ENCODE assay signal across 8 cellular contexts in genomic region chr11:119319702-119320592, GRCh38. TPM values are rescaled to one million over a fixed set of nuclear protein-coding genes. Genes with fewer than 3 reads are reported as not detected.
DNase-seq lines count a peak whose midpoint lies in the region; ATAC-seq and TF ChIP-seq lines count a peak whose summit lies in the region.

No MANE protein-coding gene starts in this region.

- H3K27me3 ChIP-seq in heart left ventricle = peaks cover 0 to 39% (median 0%) of the 10 kb centered on the region in 9 donors
- H3K27me3 ChIP-seq in dorsolateral prefrontal cortex = no peaks in the 10 kb centered on the region
- peaks cover 0 to 6% of the 10 kb centered on the region in 2 donors for H3K27me3 ChIP-seq in naive thymus-derived CD4-positive, alpha-beta T cell (ENCODE audit: control insufficient read depth in 2 of 2, insufficient read depth in 2 of 2, low read length in 2 of 2)
- H3K27me3 ChIP-seq in vagina = no peaks in the 10 kb centered on the region

- H3K9me3 Mint-ChIP-seq in naive thymus-derived CD4-positive, alpha-beta T cell = no peaks in the 10 kb centered on the region

- H3K36me3 ChIP-seq in heart left ventricle (peaks cover 0 to under 1% (median 0%) of the 10 kb centered on the region in 9 donors), vagina (no peaks in the 10 kb centered on the region)
- no peaks in the 10 kb centered on the region for H3K36me3 ChIP-seq in naive thymus-derived CD4-positive, alpha-beta T cell (ENCODE audit: control insufficient read depth in 2 of 3, insufficient read depth in 3 of 3, low read length in 3 of 3)

- ATAC-seq in heart left ventricle (peak in 3 of 4 donors; percentile 1 to 50 (median 2)), left ventricle myocardium superior (no peak), HG03280 (IDR thresholded peaks at IDR 0.05; ENCODE audit: unreplicated experiment) (no peak)
- no peak for ATAC-seq in naive thymus-derived CD4-positive, alpha-beta T cell

- H3K27ac ChIP-seq in heart left ventricle (peak overlapping the region; percentile 85 to 99 (median 92)), dorsolateral prefrontal cortex (peak overlapping the region; percentile 51 to 98 (median 94)), vagina (peak overlapping the region; percentile 88)
- peak overlapping the region; percentile 70 for H3K27ac ChIP-seq in naive thymus-derived CD4-positive, alpha-beta T cell (ENCODE audit: low read depth, low read length)

- H3K4me1 ChIP-seq in heart left ventricle = peaks cover 0 to 84% (median 59%) of the 10 kb centered on the region in 12 donors
- H3K4me1 ChIP-seq in naive thymus-derived CD4-positive, alpha-beta T cell (ENCODE audit: control insufficient read depth in 2 of 2, insufficient read depth in 2 of 2, low read length in 2 of 2) = peaks cover 10 to 18% of the 10 kb centered on the region in 2 donors
- peaks cover 62% of the 10 kb centered on the region for H3K4me1 ChIP-seq in vagina

- H3K4me3 ChIP-seq in heart left ventricle (peak overlapping the region in 11 of 12 donors; percentile 27 to 68 (median 58)), dorsolateral prefrontal cortex (peak overlapping the region in 58 of 59 donors; percentile 40 to 82 (median 63)), vagina (peak overlapping the region; percentile 41 to 48)
- no peak overlapping the region for H3K4me3 ChIP-seq in naive thymus-derived CD4-positive, alpha-beta T cell (ENCODE audit: low read length)

- H3K36me3 Mint-ChIP-seq in naive thymus-derived CD4-positive, alpha-beta T cell = no peaks in the 10 kb centered on the region

- DNase-seq in heart left ventricle (peak in 4 of 5 donors; percentile 62 to 69 (median 68)), left ventricle myocardium superior (no peak), dorsolateral prefrontal cortex (peak in 7 of 10 donors; percentile 68 to 83 (median 77)), vagina (ENCODE audit: extremely low spot score in 2 of 2) (no peak), HK-2 (ENCODE audit: unreplicated experiment) (no peak), NCI-H1694 (lab: John Stamatoyannopoulos, UW) (no peak)
- DNase-seq in naive thymus-derived CD4-positive, alpha-beta T cell = no peak

- peak overlapping the region; percentile 31 to 81 (median 70) for H3K4me3 Mint-ChIP-seq in naive thymus-derived CD4-positive, alpha-beta T cell

- intact Hi-C loops in heart left ventricle (cut with DNase I) (loop anchor here in 9 of 10 donors (5.0 to 10.0 kb wide), 6 partner anchors 113 to 218 kb away; partner anchors contain the start of genes CBL (in 6 of the 9), ABCG4 (in 1 of the 9) and DPAGT1 (in 1 of the 9)), left ventricle myocardium superior (cut with micrococcal nuclease) (no loop called here), dorsolateral prefrontal cortex (cut with DNase I) (loop anchor here (5.0 to 10.0 kb wide), 4 partner anchors 113 to 415 kb away; partner anchors contain the start of genes CBL (in 2 of the 2), DPAGT1 (in 2 of the 2) and C2CD2L (in 1 of the 2)), vagina (cut with DNase I) (loop anchor here (5.0 kb wide), 1 partner anchor 113 kb away; the partner anchor contains the start of gene CBL)
- intact Hi-C loops in naive thymus-derived CD4-positive, alpha-beta T cell (cut with micrococcal nuclease) = loop anchor here (2.0 to 5.0 kb wide), 4 partner anchors 35 to 303 kb away; partner anchors contain the start of genes HINFP (in 1 of the 2), NLRX1 (in 1 of the 2), RPS25 (in 1 of the 2) and TRAPPC4 (in 1 of the 2)

- TF ChIP-seq POLR2A in heart left ventricle (IDR thresholded peaks at IDR 0.05) (no peak), vagina (IDR thresholded peaks at IDR 0.05) (no peak)

- no peak for TF ChIP-seq CTCF in heart left ventricle (IDR thresholded peaks at IDR 0.05)
- TF ChIP-seq CTCF in dorsolateral prefrontal cortex (IDR thresholded peaks at IDR 0.05 in 54 of 56, conservative IDR thresholded peaks at IDR 0.05 in 2 of 56; ENCODE audit: low read depth in 1 of 56, partially characterized antibody in 56 of 56) = no peak
- TF ChIP-seq CTCF in vagina (IDR thresholded peaks at IDR 0.05) = no peak

- no peaks in the 10 kb centered on the region for H3K9me3 ChIP-seq in heart left ventricle
- no peaks in the 10 kb centered on the region for H3K9me3 ChIP-seq in naive thymus-derived CD4-positive, alpha-beta T cell (ENCODE audit: control insufficient read depth in 2 of 3, low read length in 3 of 3)
- H3K9me3 ChIP-seq in vagina = no peaks in the 10 kb centered on the region

- H3K4me1 Mint-ChIP-seq in naive thymus-derived CD4-positive, alpha-beta T cell = peaks cover 11 to 43% (median 34%) of the 10 kb centered on the region in 7 donors

- WGBS in heart left ventricle, 4 donors = 41 to 54% (median 49%) methylated on average over 23 to 24 of the region's 24 CpGs

- CTCF ChIA-PET in naive thymus-derived CD4-positive, alpha-beta T cell (lab: Charles Lee) = interaction anchor here (1.3 to 4.1 kb wide), 4 partner anchors 11 to 20 kb away, joined by 5 to 42 read pairs (median 11); no protein-coding TSS in a partner anchor

- peak overlapping the region in 7 of 9 donors; percentile 60 to 90 (median 78) for H3K27ac Mint-ChIP-seq in naive thymus-derived CD4-positive, alpha-beta T cell

- peaks cover 5 to 44% (median 18%) of the 10 kb centered on the region in 5 donors for H3K27me3 Mint-ChIP-seq in naive thymus-derived CD4-positive, alpha-beta T cell

- POLR2A ChIA-PET in naive thymus-derived CD4-positive, alpha-beta T cell (lab: Charles Lee) = interaction anchor here (0.6 to 2.2 kb wide), 4 partner anchors 14 to 217 kb away, joined by 3 to 19 read pairs (median 3); no protein-coding TSS in a partner anchor

RNA-seq across cellular contexts. Expression of gene MCAM, which starts 3.0 kb away (rescaled TPM):
- total RNA-seq in heart left ventricle (100 to 1,000 TPM in 6 of 9 donors, 10 to 100 TPM in 3; 46.7 to 380 (median 110) TPM), left ventricle myocardium superior (44.7 TPM), dorsolateral prefrontal cortex (100 to 1,000 TPM in 2 of 120 experiments, 10 to 100 TPM in 118; 17.4 to 120 (median 43.4) TPM), vagina (295 TPM)
- 100 to 1,000 TPM in 1 of 2 donors, 10 to 100 TPM in 1; 31.9 to 108 TPM for polyA plus RNA-seq in heart left ventricle
- total RNA-seq in naive thymus-derived CD4-positive, alpha-beta T cell = 1 to 10 TPM in 2 of 5 experiments, under 1 TPM in 3; 0.08 to 5.1 (median 0.73) TPM
- under 1 TPM in 1 of 2 donors, not detected in 1; 0.26 TPM for polyA plus RNA-seq in naive thymus-derived CD4-positive, alpha-beta T cell

RNA-seq across cellular contexts. Expression of gene RNF26, which starts 14.4 kb away (rescaled TPM):
- total RNA-seq in heart left ventricle = 10 to 100 TPM in 8 of 9 donors, 1 to 10 TPM in 1; 8.1 to 22.4 (median 11.8) TPM
- 10 to 100 TPM in 1 of 2 donors, 1 to 10 TPM in 1; 6.2 to 17.6 TPM for polyA plus RNA-seq in heart left ventricle
- 13.2 TPM for total RNA-seq in left ventricle myocardium superior
- 10 to 100 TPM; 15.9 to 31.2 (median 24.4) TPM for total RNA-seq in dorsolateral prefrontal cortex
- 10 to 100 TPM; 16.9 to 28.3 (median 18.9) TPM for total RNA-seq in naive thymus-derived CD4-positive, alpha-beta T cell
- 10 to 100 TPM; 50.3 to 59.1 TPM for polyA plus RNA-seq in naive thymus-derived CD4-positive, alpha-beta T cell
- total RNA-seq in vagina = 19.6 TPM

RNA-seq across cellular contexts. Expression of gene C1QTNF5, which starts 20.7 kb away (rescaled TPM):
- total RNA-seq in heart left ventricle (10 to 100 TPM; 12.9 to 47.1 (median 19.8) TPM), left ventricle myocardium superior (14.4 TPM), dorsolateral prefrontal cortex (10 to 100 TPM in 74 of 120 experiments, 1 to 10 TPM in 46; 5.1 to 23.2 (median 10.8) TPM), vagina (32.2 TPM)
- 10 to 100 TPM; 20.0 to 23.9 TPM for polyA plus RNA-seq in heart left ventricle
- not detected for total RNA-seq in naive thymus-derived CD4-positive, alpha-beta T cell
- polyA plus RNA-seq in naive thymus-derived CD4-positive, alpha-beta T cell = not detected

RNA-seq across cellular contexts. Expression of gene MFRP, which starts 26.6 kb away (rescaled TPM):
- total RNA-seq in heart left ventricle (not detected), left ventricle myocardium superior (not detected), dorsolateral prefrontal cortex (under 1 TPM in 1 of 120 experiments, not detected in 119; 0.32 TPM), vagina (not detected)
- under 1 TPM in 1 of 2 donors, not detected in 1; 0.04 TPM for polyA plus RNA-seq in heart left ventricle
- not detected for total RNA-seq in naive thymus-derived CD4-positive, alpha-beta T cell
- not detected for polyA plus RNA-seq in naive thymus-derived CD4-positive, alpha-beta T cell

Comparison
In these comparisons a context has a peak if more than half of its experiments do, and no peak if none do; other contexts are left out.
1. ATAC-seq: peak in heart left ventricle (3 of 4); none in left ventricle myocardium superior (single experiment), naive thymus-derived CD4-positive, alpha-beta T cell (single experiment) and HG03280 (single experiment).
2. DNase-seq: peak in heart left ventricle (4 of 5) and dorsolateral prefrontal cortex (7 of 10); none in left ventricle myocardium superior (single experiment), naive thymus-derived CD4-positive, alpha-beta T cell (0 of 9), vagina (0 of 2), HK-2 (single experiment) and NCI-H1694 (single experiment).
3. RNA of gene C1QTNF5, which starts 20.7 kb away (total RNA-seq): 32.2 TPM in vagina (single experiment), 12.9 to 47.1 TPM in heart left ventricle, 14.4 TPM in left ventricle myocardium superior (single experiment) and 5.1 to 23.2 TPM in dorsolateral prefrontal cortex; not detected in naive thymus-derived CD4-positive, alpha-beta T cell; every median in the first group is over 4 times any median in the second.
4. Peak in every context shown above with its lines, with median percentiles within 50 percentile points of each other: H3K27ac ChIP-seq.